ENCODE assay signal across 8 cellular contexts in the genomic region with DNA sequence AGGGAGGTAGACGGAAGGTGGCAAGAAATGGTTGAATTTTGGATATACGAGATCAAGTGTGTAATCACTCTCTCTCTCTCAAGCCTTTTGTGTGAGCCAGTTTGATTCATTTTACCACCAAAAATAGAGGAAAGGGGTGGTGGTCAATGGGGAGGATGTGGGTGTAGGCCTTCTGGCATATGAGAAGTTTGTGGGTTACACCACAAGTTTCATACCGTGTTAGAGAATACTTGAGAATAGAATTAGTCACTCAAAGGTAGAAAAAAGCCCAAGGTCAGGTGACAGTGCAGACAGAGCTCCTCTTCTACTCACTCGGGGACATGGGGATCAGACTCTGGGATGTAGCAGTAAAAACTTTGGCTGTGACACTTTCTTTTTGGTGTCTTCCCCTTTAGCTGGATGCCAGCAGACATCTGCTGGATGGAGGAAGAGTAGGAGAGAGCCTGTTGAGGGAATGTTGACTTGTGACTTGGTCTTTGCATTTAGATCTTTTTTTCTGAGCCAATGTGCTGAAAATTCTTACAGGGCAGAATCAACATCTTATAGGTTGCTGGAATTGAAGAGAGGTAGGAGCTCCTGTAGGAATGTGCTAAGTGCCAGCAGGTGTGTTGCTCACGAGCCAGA. TPM values are rescaled to one million over a fixed set of nuclear protein-coding genes. Genes with fewer than 3 reads are reported as not detected.
DNase-seq lines count a peak whose midpoint lies in the region; ATAC-seq and TF ChIP-seq lines count a peak whose summit lies in the region.

No MANE protein-coding gene starts in this region.

- peaks cover 0 to 4% (median 0%) of the 10 kb centered on the region in 3 donors for H3K9me3 Mint-ChIP-seq in T-cell
- peaks cover 1% of the 10 kb centered on the region for H3K9me3 Mint-ChIP-seq in memory B cell
- peaks cover 0 to 3% (median 0%) of the 10 kb centered on the region in 7 donors for H3K9me3 Mint-ChIP-seq in CD14-positive monocyte

- TF ChIP-seq POLR2A in GM18505 (IDR thresholded peaks at IDR 0.05; ENCODE audit: borderline replicate concordance, extremely low read depth, insufficient read depth, insufficient read length) (no peak), sigmoid colon (IDR thresholded peaks at IDR 0.05) (no peak)

- H3K4me1 Mint-ChIP-seq in T-cell (peaks cover 0 to 6% (median 3%) of the 10 kb centered on the region in 3 donors), memory B cell (no peaks in the 10 kb centered on the region), CD14-positive monocyte (peaks cover 2% of the 10 kb centered on the region)

- no peaks in the 10 kb centered on the region for H3K9me3 ChIP-seq in sigmoid colon

- H3K27ac Mint-ChIP-seq in T-cell (no peak overlapping the region), memory B cell (no peak overlapping the region), CD14-positive monocyte (no peak overlapping the region)

- DNase-seq in T-cell (peak in 31 of 34 experiments; percentile 8 to 59 (median 34)), memory B cell (ENCODE audit: low spot score in 2 of 2) (no peak), CD14-positive monocyte (ENCODE audit: low spot score) (no peak), NCI-H1105 treated with DMSO at 0.1 percent for 48 hours (lab: John Stamatoyannopoulos, UW) (no peak), sigmoid colon (no peak), C1 segment of cervical spinal cord (lab: John Stamatoyannopoulos, UW) (no peak)

- CTCF ChIA-PET in T-cell (lab: Charles Lee): interaction anchor here in 1 of 2 donors (0.5 kb wide), 1 partner anchor 18 kb away, joined by 3 read pairs; no protein-coding TSS in a partner anchor

- no peak overlapping the region for H3K4me3 Mint-ChIP-seq in T-cell
- H3K4me3 Mint-ChIP-seq in memory B cell: no peak overlapping the region
- H3K4me3 Mint-ChIP-seq in CD14-positive monocyte: no peak overlapping the region

- intact Hi-C loops in CD14-positive monocyte (cut with micrococcal nuclease): no loop called here
- intact Hi-C loops in sigmoid colon (cut with DNase I): no loop called here

- H3K4me1 ChIP-seq in sigmoid colon: peaks cover 0 to 17% (median 10%) of the 10 kb centered on the region in 4 donors

- TF ChIP-seq CTCF in CD14-positive monocyte (IDR thresholded peaks at IDR 0.05) (no peak), sigmoid colon (IDR thresholded peaks at IDR 0.05) (no peak)

- no peaks in the 10 kb centered on the region for H3K36me3 ChIP-seq in sigmoid colon

- no peaks in the 10 kb centered on the region for H3K27me3 ChIP-seq in sigmoid colon

- TF ChIP-seq EP300 in sigmoid colon (IDR thresholded peaks at IDR 0.05): no peak

- POLR2A ChIA-PET in T-cell (lab: Charles Lee): interaction anchor here (0.5 to 0.6 kb wide), 2 partner anchors 53 to 723 kb away, joined by 4 to 6 read pairs; no protein-coding TSS in a partner anchor

- WGBS in sigmoid colon, 2 donors: 61 to 88% methylated on average over 5 of the region's 5 CpGs

- H3K27me3 Mint-ChIP-seq in T-cell (peaks cover 8 to 11% of the 10 kb centered on the region in 2 donors), memory B cell (peaks cover 8% of the 10 kb centered on the region), CD14-positive monocyte (ENCODE audit: low read depth in 3 of 3) (peaks cover 4 to 21% (median 18%) of the 10 kb centered on the region in 3 donors)

- no peak overlapping the region for H3K4me3 ChIP-seq in sigmoid colon

- no peak overlapping the region for H3K27ac ChIP-seq in sigmoid colon

- peak; percentile 98 for ATAC-seq in GM18505 (IDR thresholded peaks at IDR 0.05; ENCODE audit: unreplicated experiment)
- peak; percentile 100 for ATAC-seq in HG02763 (IDR thresholded peaks at IDR 0.05; ENCODE audit: unreplicated experiment)
- peak; percentile 95 to 99 (median 98) for ATAC-seq in T-cell (replicated peaks in 1 of 4)
- ATAC-seq in memory B cell (ENCODE audit: low read depth): peak; percentile 97

- H3K36me3 Mint-ChIP-seq in T-cell: no peaks in the 10 kb centered on the region
- no peaks in the 10 kb centered on the region for H3K36me3 Mint-ChIP-seq in memory B cell
- no peaks in the 10 kb centered on the region for H3K36me3 Mint-ChIP-seq in CD14-positive monocyte

RNA-seq across cellular contexts. Expression of a gene that starts 43.8 kb away (rescaled TPM):
- total RNA-seq in T-cell (10 to 100 TPM; 33.6 to 46.3 (median 38.0) TPM), sigmoid colon (100 to 1,000 TPM in 2 of 4 donors, 10 to 100 TPM in 2; 92.2 to 148 (median 102) TPM)
- polyA plus RNA-seq in CD14-positive monocyte (1 to 10 TPM; 3.5 to 5.0 TPM), sigmoid colon (10 to 100 TPM; 12.7 to 23.1 (median 21.0) TPM)

Comparison
In these comparisons a context has a peak if more than half of its experiments do, and no peak if none do; other contexts are left out.
1. DNase-seq: peak in T-cell (31 of 34); none in memory B cell (0 of 2), CD14-positive monocyte (single experiment), NCI-H1105 treated with DMSO at 0.1 percent for 48 hours (single experiment), sigmoid colon (single experiment) and C1 segment of cervical spinal cord (0 of 14).
2. Peak in every context shown above with its lines, with median percentiles within 50 percentile points of each other: ATAC-seq.